Comparison of ENCODE assay signal across 3 cellular contexts in the genomic region with DNA sequence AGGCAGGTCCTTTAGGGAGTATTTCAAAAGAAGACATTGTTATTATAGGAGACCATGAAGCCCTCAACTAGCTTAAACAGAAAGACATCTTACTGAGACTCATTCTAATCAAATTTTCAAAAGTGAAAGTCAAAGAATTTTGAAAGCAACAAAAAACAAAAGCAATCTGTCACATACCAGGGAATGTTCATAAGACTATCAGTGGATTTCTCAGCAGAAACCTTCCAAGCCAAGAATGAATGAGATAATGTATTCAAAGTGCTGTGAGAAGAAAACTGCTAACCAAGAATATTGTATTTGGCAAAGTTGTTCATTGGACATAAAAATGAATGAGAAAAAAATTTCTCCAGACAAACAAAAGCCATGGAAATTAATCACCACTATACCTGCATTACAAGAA. TPM values are rescaled to one million over a fixed set of nuclear protein-coding genes. Genes with fewer than 3 reads are reported as not detected.
"Had no signal": no experiment of that assay in that cellular context is flagged by ENCODE, and none has a peak within 500 bp of the region (broad histone marks: within the 10 kb centered on the region; RNA-seq: fewer than 3 reads in every experiment).

No MANE protein-coding gene starts in this region.

- DNase-seq: GDM1, GF-D8 had no signal

- ATAC-seq: GM12878 had no signal

- H3K4me3 ChIP-seq: GM12878 had no signal

RNA-seq across cellular contexts. Expression of gene FUT9, which starts 48.2 kb away (rescaled TPM):
- total RNA-seq: GM12878 had no signal
- polyA plus RNA-seq: GM12878 had no signal
